ENCODE assay signal across 17 cellular contexts in the genomic region with DNA sequence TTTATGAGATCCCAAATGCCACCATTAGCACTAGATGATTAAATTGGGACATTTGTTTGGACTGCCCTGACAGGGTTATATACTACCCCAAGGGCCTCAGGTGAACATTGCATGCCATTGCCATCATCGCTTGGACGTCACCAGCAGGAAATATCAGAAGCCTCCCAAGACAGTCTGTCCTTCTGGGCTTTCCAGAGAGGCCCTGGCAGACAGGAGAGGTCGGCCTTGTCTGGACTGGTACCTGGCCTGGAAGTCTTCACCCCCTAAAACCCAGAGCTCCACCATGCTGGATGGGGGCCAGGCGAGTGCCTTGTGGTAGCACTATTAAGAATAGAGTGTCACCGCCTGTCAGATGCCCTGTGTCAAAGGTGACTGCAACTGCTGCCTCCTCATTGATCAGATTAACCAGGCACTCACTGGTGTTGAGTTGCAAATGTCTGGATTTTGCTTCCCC.
DNase-seq lines count a peak whose midpoint lies in the region; ATAC-seq and TF ChIP-seq lines count a peak whose summit lies in the region.
"Had no signal": no experiment of that assay in that cellular context is flagged by ENCODE, and none has a peak within 500 bp of the region (broad histone marks: within the 10 kb centered on the region; RNA-seq: fewer than 3 reads in every experiment).

No MANE protein-coding gene starts in this region.

- H3K4me3 Mint-ChIP-seq in HFFc6 (no peak overlapping the region), mesothelial cell of epicardium (no peak overlapping the region)
- H3K4me3 Mint-ChIP-seq: CD4-positive, alpha-beta T cell had no signal

- H3K27me3 ChIP-seq in stomach smooth muscle (ENCODE audit: control insufficient read depth in 1 of 2, insufficient read depth in 2 of 2, low read length in 2 of 2): no peaks in the 10 kb centered on the region

- no peak overlapping the region for H3K9ac ChIP-seq in stomach smooth muscle (ENCODE audit: low read length in 2 of 2)

- H3K36me3 ChIP-seq in stomach smooth muscle (ENCODE audit: control insufficient read depth in 2 of 2, insufficient read depth in 2 of 2, low read length in 2 of 2): no peaks in the 10 kb centered on the region

- TF ChIP-seq CTCF in HFFc6 (IDR thresholded peaks at IDR 0.05): no peak
- TF ChIP-seq CTCF in VCaP (conservative IDR thresholded peaks at IDR 0.05): no peak
- TF ChIP-seq CTCF in mesothelial cell of epicardium (IDR thresholded peaks at IDR 0.05; ENCODE audit: unreplicated experiment): no peak

- H3K4me3 ChIP-seq in stomach smooth muscle (ENCODE audit: low read length in 2 of 2): no peak overlapping the region
- H3K4me3 ChIP-seq: K562 had no signal

- H3K27ac ChIP-seq in VCaP: peak overlapping the region; percentile 70
- H3K27ac ChIP-seq in stomach smooth muscle (ENCODE audit: low read length): peak overlapping the region; percentile 0

- H3K9me3 Mint-ChIP-seq in HFFc6: peaks cover 15% of the 10 kb centered on the region
- peaks cover 6% of the 10 kb centered on the region for H3K9me3 Mint-ChIP-seq in mesothelial cell of epicardium

- peak overlapping the region; percentile 62 for H3K27ac Mint-ChIP-seq in HFFc6
- peak overlapping the region; percentile 87 for H3K27ac Mint-ChIP-seq in mesothelial cell of epicardium
- H3K27ac Mint-ChIP-seq: CD4-positive, alpha-beta T cell had no signal

- no peak for ATAC-seq in HG03108 (IDR thresholded peaks at IDR 0.05; ENCODE audit: unreplicated experiment)
- ATAC-seq: K562 had no signal

- H3K4me1 Mint-ChIP-seq in HFFc6 (ENCODE audit: low read depth) (peaks cover 73% of the 10 kb centered on the region), mesothelial cell of epicardium (peaks cover 51% of the 10 kb centered on the region)

- DNase-seq in HFFc6: no peak
- no peak for DNase-seq in mesothelial cell of epicardium (ENCODE audit: low spot score in 2 of 2, unreplicated experiment in 2 of 2)
- DNase-seq in DMS114 treated with DMSO at 0.1 percent for 48 hours (lab: John Stamatoyannopoulos, UW; ENCODE audit: unreplicated experiment): no peak
- DNase-seq in DMS153 treated with DMSO at 0.1 percent for 48 hours (lab: John Stamatoyannopoulos, UW; ENCODE audit: unreplicated experiment): no peak
- DNase-seq: CD4-positive, alpha-beta T cell; DND-41; HCEC 1CT; MV-4-11; NCI-H1417; NCI-H187 treated with DMSO at 0.1 percent for 48 hours; NCI-H526 treated with DMSO at 0.1 percent for 48 hours; NK-92 treated with Interleukin-12 subunit alpha and Interleukin-12 subunit beta, amount 100 ng/mL, for 24 hours; SHP77 treated with DMSO at 0.1 percent for 48 hours had no signal

- H3K36me3 Mint-ChIP-seq in HFFc6 (ENCODE audit: low read depth) (peaks cover 29% of the 10 kb centered on the region), mesothelial cell of epicardium (no peaks in the 10 kb centered on the region)

- H3K4me1 ChIP-seq in stomach smooth muscle (ENCODE audit: control insufficient read depth, insufficient read depth, low read length): peaks cover 13% of the 10 kb centered on the region

- H3K9me3 ChIP-seq in stomach smooth muscle (ENCODE audit: control insufficient read depth in 2 of 2, low read length in 2 of 2): no peaks in the 10 kb centered on the region

- H3K27me3 Mint-ChIP-seq in HFFc6 (ENCODE audit: insufficient read depth) (peaks cover 4% of the 10 kb centered on the region; the same call in 1 of the 2 replicates), mesothelial cell of epicardium (ENCODE audit: low read depth) (no peaks in the 10 kb centered on the region)
